ENCODE assay signal across 8 cellular contexts in the genomic region with DNA sequence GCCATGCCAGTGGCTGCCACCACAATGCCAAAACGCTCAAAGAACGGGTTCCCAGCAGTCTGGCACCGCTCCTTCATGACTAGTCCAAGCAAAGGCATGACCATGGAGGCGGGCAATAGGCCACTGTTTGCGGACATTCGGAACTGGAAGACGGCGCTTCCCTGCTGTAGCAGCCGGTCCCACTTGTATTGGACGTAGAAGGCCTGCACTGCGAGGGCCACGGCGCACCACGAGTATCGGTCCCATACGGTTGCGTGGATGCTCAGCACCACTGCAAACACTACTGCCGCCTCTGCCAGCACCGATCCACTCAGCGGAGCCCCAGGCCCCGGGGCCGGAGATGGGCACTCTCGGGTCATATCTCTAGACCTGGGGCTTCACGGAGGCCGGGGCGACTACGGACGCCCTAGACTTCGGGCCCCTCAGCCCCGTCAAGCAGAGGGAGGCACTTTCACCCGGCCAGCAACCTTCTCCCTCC. TPM values are rescaled to one million over a fixed set of nuclear protein-coding genes. Genes with fewer than 3 reads are reported as not detected.
DNase-seq lines count a peak whose midpoint lies in the region; ATAC-seq and TF ChIP-seq lines count a peak whose summit lies in the region.

No MANE protein-coding gene starts in this region.

- no peak for TF ChIP-seq CTCF in MCF 10A (IDR thresholded peaks at IDR 0.05; ENCODE audit: unreplicated experiment)

- peak; percentile 65 for DNase-seq in DMS53 (lab: John Stamatoyannopoulos, UW)
- peak; percentile 58 for DNase-seq in NCI-H69 (lab: John Stamatoyannopoulos, UW)
- DNase-seq in MCF 10A (ENCODE audit: unreplicated experiment) = peak; percentile 13
- peak; percentile 22 for DNase-seq in inferior parietal cortex (ENCODE audit: extremely low spot score)
- DNase-seq in stimulated activated CD4-positive, alpha-beta T cell treated with anti-CD3 and anti-CD28 coated beads, Interleukin-1b, Interleukin-23, amount 100 ng/mL, for 48 hours = peak; percentile 15
- DNase-seq in NCI-H2081 treated with DMSO at 0.1 percent for 48 hours (lab: John Stamatoyannopoulos, UW) = no peak
- DNase-seq in KG1 (lab: John Stamatoyannopoulos, UW) = no peak

- H3K9me3 Mint-ChIP-seq in MCF 10A (ENCODE audit: unreplicated experiment) = no peaks in the 10 kb centered on the region

- POLR2A ChIA-PET in MCF 10A (lab: Yijun Ruan, JAX) = interaction anchor here (0.6 to 0.9 kb wide), 2 partner anchors 38 to 1334 kb away, joined by 3 to 4 read pairs; no protein-coding TSS in a partner anchor

- BruUV-seq in MCF 10A (replicated peaks; lab: Mats Ljungman, UMichigan) = TSS peak; percentile 69

- H3K27ac Mint-ChIP-seq in MCF 10A (ENCODE audit: low read depth, unreplicated experiment) = peak overlapping the region; percentile 90

- CTCF ChIA-PET in MCF 10A (lab: Yijun Ruan, JAX) = interaction anchor here (0.6 kb wide), 1 partner anchor 81 kb away, joined by 3 read pairs; a partner anchor contains a TSS

- H3K27me3 Mint-ChIP-seq in MCF 10A (ENCODE audit: insufficient read depth, unreplicated experiment) = no peaks in the 10 kb centered on the region

- intact Hi-C loops in MCF 10A (cut with micrococcal nuclease) = no loop called here

- H3K4me3 Mint-ChIP-seq in MCF 10A (ENCODE audit: unreplicated experiment) = peak overlapping the region; percentile 83

- peaks cover 17% of the 10 kb centered on the region for H3K4me1 Mint-ChIP-seq in MCF 10A (ENCODE audit: insufficient read depth, unreplicated experiment)

- peak; percentile 24 for ATAC-seq in GM21825 (IDR thresholded peaks at IDR 0.05; ENCODE audit: unreplicated experiment)

- H3K36me3 Mint-ChIP-seq in MCF 10A (ENCODE audit: insufficient read depth, unreplicated experiment) = peaks cover 40% of the 10 kb centered on the region

RNA-seq across cellular contexts. Expression of a gene that starts 0.4 kb away (rescaled TPM):
- total RNA-seq in MCF 10A (2022) = 12.0 and 16.9 TPM in 2 replicates

RNA-seq across cellular contexts. Expression of a gene that starts 0.5 kb away (rescaled TPM):
- 47.3 and 54.9 TPM in 2 replicates for total RNA-seq in MCF 10A (2022)

RNA-seq across cellular contexts. Expression of a gene that starts 26.2 kb away (rescaled TPM):
- 0.70 and 2.0 TPM in 2 replicates for total RNA-seq in MCF 10A (2022)

Comparison
In these comparisons a context has a peak if more than half of its experiments do, and no peak if none do; other contexts are left out.
1. DNase-seq: peak in DMS53 (single experiment), NCI-H69 (single experiment), MCF 10A (single experiment), inferior parietal cortex (single experiment) and stimulated activated CD4-positive, alpha-beta T cell treated with anti-CD3 and anti-CD28 coated beads, Interleukin-1b, Interleukin-23, amount 100 ng/mL, for 48 hours (single experiment); none in NCI-H2081 treated with DMSO at 0.1 percent for 48 hours (single experiment) and KG1 (single experiment).